Comparison of ENCODE assay signal across 24 cellular contexts in genomic region chr5:133788121-133788520, GRCh38.
"Had no signal": no experiment of that assay in that cellular context is flagged by ENCODE, and none has a peak within 500 bp of the region (broad histone marks: within the 10 kb centered on the region; RNA-seq: fewer than 3 reads in every experiment).

No MANE protein-coding gene starts in this region.

- H3K9ac ChIP-seq: KMS-11 had no signal

- H3K4me1 ChIP-seq: SJSA1 had no signal

- H3K4me2 ChIP-seq: KMS-11 had no signal

- H3K4me3 Mint-ChIP-seq: IgD-negative memory B cell had no signal

- H3K27ac Mint-ChIP-seq: IgD-negative memory B cell had no signal

- DNase-seq: Kasumi-1, MM.1S, NCI-H1105, NCI-H1417, NCI-H1436 treated with DMSO at 0.1 percent for 48 hours, NCI-H1694, NCI-H187 treated with DMSO at 0.1 percent for 48 hours, NCI-H2029 treated with DMSO at 0.1 percent for 48 hours, NCI-H2171 treated with DMSO at 0.1 percent for 48 hours, NCI-H2227 treated with DMSO at 0.1 percent for 48 hours, NCI-H524, NCI-H526 treated with DMSO at 0.1 percent for 48 hours, NCI-H774, Right ventricle myocardium superior, RPMI8226, SIG-M5 had no signal

- FAIRE-seq: HTR-8/SVneo, K562, RCC 7860 had no signal

- H3K27ac ChIP-seq: HL-60, KMS-11, SJSA1, SK-N-MC had no signal

- H3K9me3 ChIP-seq: SJSA1 had no signal

- H3K4me3 ChIP-seq: K562, SJSA1, SK-N-MC had no signal

- H3K36me3 ChIP-seq: SJSA1 had no signal

- H3K4me1 Mint-ChIP-seq: IgD-negative memory B cell had no signal

- H3K36me3 Mint-ChIP-seq: IgD-negative memory B cell had no signal
